In genomic region chr17:3865166-3865565, GRCh38 we compare ENCODE assay signal across 15 cellular contexts. TPM values are rescaled to one million over a fixed set of nuclear protein-coding genes. Genes with fewer than 3 reads are reported as not detected.
A peak's percentile ranks its signal among the peaks of the same experiment; 100 is the strongest.
DNase-seq lines count a peak whose midpoint lies in the region; ATAC-seq and TF ChIP-seq lines count a peak whose summit lies in the region.
"Had no signal": no experiment of that assay in that cellular context is flagged by ENCODE, and none has a peak within 500 bp of the region (broad histone marks: within the 10 kb centered on the region; RNA-seq: fewer than 3 reads in every experiment).

No MANE protein-coding gene starts in this region.

- no peaks in the 10 kb centered on the region for H3K27me3 Mint-ChIP-seq in activated T-helper 2 cell treated with anti-CD3 and anti-CD28 coated beads, Interferon-gamma antibody, Interleukin-2, Interleukin-4, amounts not matched to agents 10 μg/mL and 5 μg/mL and 100 μg/mL, durations not matched to agents 14 hours and 24 hours and 36 hours (ENCODE audit: low read depth)
- H3K27me3 Mint-ChIP-seq: activated CD4-positive, alpha-beta memory T cell treated with anti-CD3 and anti-CD28 coated beads for 36 hours; activated naive CD4-positive, alpha-beta T cell treated with anti-CD3 and anti-CD28 coated beads, Interleukin-2, amount 10 ng/mL, durations not matched to agents 7 days and 5 days had no signal

- H3K9me2 ChIP-seq in OCI-LY7 (ENCODE audit: insufficient read depth, low read length), result no peaks in the 10 kb centered on the region

- TF ChIP-seq POLR2A in right lobe of liver (IDR thresholded peaks at IDR 0.05), result no peak
- TF ChIP-seq POLR2A in vagina (IDR thresholded peaks at IDR 0.05), result no peak

- H3K9me3 ChIP-seq in left ventricle myocardium inferior (replicated peaks), result no peaks in the 10 kb centered on the region
- no peaks in the 10 kb centered on the region for H3K9me3 ChIP-seq in right lobe of liver
- no peaks in the 10 kb centered on the region for H3K9me3 ChIP-seq in vagina
- H3K9me3 ChIP-seq in OCI-LY7 (ENCODE audit: low read length), result no peaks in the 10 kb centered on the region

- H3K4me2 ChIP-seq in OCI-LY7 (ENCODE audit: low read length), result no peak overlapping the region
- H3K4me2 ChIP-seq: KMS-11 had no signal

- no peak overlapping the region for H3K4me3 ChIP-seq in left ventricle myocardium inferior
- no peak overlapping the region for H3K4me3 ChIP-seq in astrocyte of the spinal cord (ENCODE audit: low read depth, low read length)
- H3K4me3 ChIP-seq in right lobe of liver, result no peak overlapping the region
- no peak overlapping the region for H3K4me3 ChIP-seq in vagina
- no peak overlapping the region for H3K4me3 ChIP-seq in OCI-LY7 (ENCODE audit: low read depth, low read length, poor library complexity, severe bottlenecking)
- H3K4me3 ChIP-seq: coronary artery had no signal

- DNase-seq in left cardiac atrium, result peak; percentile 65
- no peak for DNase-seq in left ventricle myocardium inferior
- DNase-seq in astrocyte of the spinal cord (ENCODE audit: low read depth, low spot score), result peak; percentile 70
- no peak for DNase-seq in right lobe of liver
- DNase-seq in vagina (ENCODE audit: extremely low spot score in 2 of 2), result no peak
- DNase-seq in activated T-helper 2 cell treated with anti-CD3 and anti-CD28 coated beads, Interferon-gamma antibody, Interleukin-2, Interleukin-4, amounts not matched to agents 10 μg/mL and 5 μg/mL and 100 μg/mL, durations not matched to agents 14 hours and 24 hours and 36 hours (ENCODE audit: low spot score), result no peak
- DNase-seq in GF-D8 (lab: John Stamatoyannopoulos, UW), result no peak
- no peak for DNase-seq in OCI-LY7 (ENCODE audit: low spot score)
- DNase-seq: activated CD4-positive, alpha-beta memory T cell treated with anti-CD3 and anti-CD28 coated beads for 36 hours; activated naive CD4-positive, alpha-beta T cell treated with anti-CD3 and anti-CD28 coated beads, Interleukin-2, amount 10 ng/mL, durations not matched to agents 7 days and 5 days; immature natural killer cell had no signal

- ATAC-seq in left cardiac atrium (peak in 1 of 2 donors; percentile 56), right lobe of liver (peak in 3 of 4 donors; percentile 7 to 41 (median 7))

- H3K36me3 ChIP-seq in left ventricle myocardium inferior (peaks cover 11% of the 10 kb centered on the region), right lobe of liver (no peaks in the 10 kb centered on the region), vagina (peaks cover 0 to 9% of the 10 kb centered on the region in 2 donors), OCI-LY7 (ENCODE audit: insufficient read depth, low read length) (no peaks in the 10 kb centered on the region)

- no peak overlapping the region for H2AFZ ChIP-seq in OCI-LY7 (ENCODE audit: low read length)

- H4K20me1 ChIP-seq in OCI-LY7 (ENCODE audit: insufficient read depth, low read length), result no peaks in the 10 kb centered on the region

- H3K79me2 ChIP-seq in OCI-LY7 (ENCODE audit: insufficient read depth, low read depth, low read length), result no peaks in the 10 kb centered on the region

- H3K27me3 ChIP-seq in left ventricle myocardium inferior (ENCODE audit: low read depth) (no peaks in the 10 kb centered on the region), right lobe of liver (no peaks in the 10 kb centered on the region), vagina (no peaks in the 10 kb centered on the region)

- no peak overlapping the region for H3K4me3 Mint-ChIP-seq in activated T-helper 2 cell treated with anti-CD3 and anti-CD28 coated beads, Interferon-gamma antibody, Interleukin-2, Interleukin-4, amounts not matched to agents 10 μg/mL and 5 μg/mL and 100 μg/mL, durations not matched to agents 14 hours and 24 hours and 36 hours (ENCODE audit: low read depth)
- H3K4me3 Mint-ChIP-seq: activated CD4-positive, alpha-beta memory T cell treated with anti-CD3 and anti-CD28 coated beads for 36 hours; activated naive CD4-positive, alpha-beta T cell treated with anti-CD3 and anti-CD28 coated beads, Interleukin-2, amount 10 ng/mL, durations not matched to agents 7 days and 5 days; immature natural killer cell; T-helper 1 cell treated with Interleukin-12 subunit alpha and Interleukin-12 subunit beta and Interleukin-4 antibody, amounts not matched to agents 30 μg/mL and 1 μg/mL, for 36 hours had no signal

- no TSS peak for BruUV-seq in OCI-LY7 (replicated peaks; lab: Mats Ljungman, UMichigan)

- no peaks in the 10 kb centered on the region for H3K36me3 Mint-ChIP-seq in activated T-helper 2 cell treated with anti-CD3 and anti-CD28 coated beads, Interferon-gamma antibody, Interleukin-2, Interleukin-4, amounts not matched to agents 10 μg/mL and 5 μg/mL and 100 μg/mL, durations not matched to agents 14 hours and 24 hours and 36 hours (ENCODE audit: low read depth)
- H3K36me3 Mint-ChIP-seq: activated naive CD4-positive, alpha-beta T cell treated with anti-CD3 and anti-CD28 coated beads, Interleukin-2, amount 10 ng/mL, durations not matched to agents 7 days and 5 days; immature natural killer cell had no signal

- H3K27ac Mint-ChIP-seq in activated T-helper 2 cell treated with anti-CD3 and anti-CD28 coated beads, Interferon-gamma antibody, Interleukin-2, Interleukin-4, amounts not matched to agents 10 μg/mL and 5 μg/mL and 100 μg/mL, durations not matched to agents 14 hours and 24 hours and 36 hours, result no peak overlapping the region
- H3K27ac Mint-ChIP-seq: activated CD4-positive, alpha-beta memory T cell treated with anti-CD3 and anti-CD28 coated beads for 36 hours; activated naive CD4-positive, alpha-beta T cell treated with anti-CD3 and anti-CD28 coated beads, Interleukin-2, amount 10 ng/mL, durations not matched to agents 7 days and 5 days; T-helper 1 cell treated with Interleukin-12 subunit alpha and Interleukin-12 subunit beta and Interleukin-4 antibody, amounts not matched to agents 30 μg/mL and 1 μg/mL, for 36 hours had no signal

- H3K27ac ChIP-seq in left ventricle myocardium inferior (replicated peaks) (no peak overlapping the region), right lobe of liver (no peak overlapping the region), vagina (peak overlapping the region; percentile 49), OCI-LY7 (ENCODE audit: low read depth, low read length, poor library complexity, severe bottlenecking) (no peak overlapping the region)
- H3K27ac ChIP-seq: KMS-11 had no signal

- intact Hi-C loops in left cardiac atrium (cut with DNase I) (loop anchor here (10.0 kb wide), 2 partner anchors 50 to 140 kb away; partner anchors contain the start of gene P2RX1 (in 1 of the 2)), left ventricle myocardium inferior (cut with micrococcal nuclease) (loop anchor here (10.0 kb wide), 1 partner anchor 140 kb away; no protein-coding TSS in a partner anchor), right lobe of liver (cut with DNase I) (no loop called here), vagina (cut with DNase I) (loop anchor here (5.0 kb wide), 1 partner anchor 142 kb away; no protein-coding TSS in a partner anchor), OCI-LY7 (cut with micrococcal nuclease; ENCODE audit: unreplicated experiment) (no loop called here)
- intact Hi-C loops in activated T-helper 2 cell treated with anti-CD3 and anti-CD28 coated beads, Interferon-gamma antibody, Interleukin-2, Interleukin-4, amounts not matched to agents 10 μg/mL and 5 μg/mL and 100 μg/mL, durations not matched to agents 14 hours and 24 hours and 36 hours (cut with micrococcal nuclease), result no loop called here

- WGBS in right lobe of liver (ENCODE audit: insufficient coverage, low coverage, low lambda C conversion rate, missing lambda C conversion rate), result 67% methylated on average over 1 of the region's 8 CpGs

- no peaks in the 10 kb centered on the region for H3K4me1 Mint-ChIP-seq in activated T-helper 2 cell treated with anti-CD3 and anti-CD28 coated beads, Interferon-gamma antibody, Interleukin-2, Interleukin-4, amounts not matched to agents 10 μg/mL and 5 μg/mL and 100 μg/mL, durations not matched to agents 14 hours and 24 hours and 36 hours (ENCODE audit: low read depth)
- H3K4me1 Mint-ChIP-seq: activated naive CD4-positive, alpha-beta T cell treated with anti-CD3 and anti-CD28 coated beads, Interleukin-2, amount 10 ng/mL, durations not matched to agents 7 days and 5 days had no signal

- H3K9me3 Mint-ChIP-seq in activated T-helper 2 cell treated with anti-CD3 and anti-CD28 coated beads, Interferon-gamma antibody, Interleukin-2, Interleukin-4, amounts not matched to agents 10 μg/mL and 5 μg/mL and 100 μg/mL, durations not matched to agents 14 hours and 24 hours and 36 hours, result no peaks in the 10 kb centered on the region
- H3K9me3 Mint-ChIP-seq: activated CD4-positive, alpha-beta memory T cell treated with anti-CD3 and anti-CD28 coated beads for 36 hours; activated naive CD4-positive, alpha-beta T cell treated with anti-CD3 and anti-CD28 coated beads, Interleukin-2, amount 10 ng/mL, durations not matched to agents 7 days and 5 days; immature natural killer cell; T-helper 1 cell treated with Interleukin-12 subunit alpha and Interleukin-12 subunit beta and Interleukin-4 antibody, amounts not matched to agents 30 μg/mL and 1 μg/mL, for 36 hours had no signal

- peaks cover 12% of the 10 kb centered on the region for H3K4me1 ChIP-seq in left ventricle myocardium inferior
- no peaks in the 10 kb centered on the region for H3K4me1 ChIP-seq in right lobe of liver
- peaks cover 9% of the 10 kb centered on the region for H3K4me1 ChIP-seq in vagina
- H3K4me1 ChIP-seq in OCI-LY7 (ENCODE audit: insufficient read depth, low read length, poor library complexity, severe bottlenecking), result no peaks in the 10 kb centered on the region

- in situ Hi-C loops in astrocyte of the spinal cord (cut with HindIII; ENCODE audit: low sequenced_read_pairs), result no loop called here

- POLR2A ChIA-PET in OCI-LY7 (lab: Charles Lee), result interaction anchor here (0.7 kb wide), 1 partner anchor 68 kb away, joined by 5 read pairs; no protein-coding TSS in a partner anchor

- TF ChIP-seq CTCF in left ventricle myocardium inferior (IDR thresholded peaks at IDR 0.05; ENCODE audit: borderline replicate concordance) (no peak), astrocyte of the spinal cord (IDR thresholded peaks at IDR 0.05; ENCODE audit: low read depth, low read length) (no peak), right lobe of liver (IDR thresholded peaks at IDR 0.05) (no peak), vagina (IDR thresholded peaks at IDR 0.05) (no peak), OCI-LY7 (conservative IDR thresholded peaks at IDR 0.05; ENCODE audit: low read length) (no peak)

- CTCF ChIA-PET in OCI-LY7 (lab: Charles Lee; ENCODE audit: unreplicated experiment), result no interaction called here

RNA-seq across cellular contexts. Expression of gene NCBP3, which starts 19.1 kb away (rescaled TPM):
- total RNA-seq in left cardiac atrium, result 10 to 100 TPM; 16.3 to 24.4 TPM
- 18.2 TPM for total RNA-seq in left ventricle myocardium inferior
- total RNA-seq in right lobe of liver, result 10 to 100 TPM in 4 of 6 experiments, 1 to 10 TPM in 2; 8.6 to 15.1 (median 10.5) TPM
- total RNA-seq in vagina, result 20.6 TPM
- 49.2 and 57.2 TPM in 2 replicates for total RNA-seq in activated T-helper 2 cell treated with anti-CD3 and anti-CD28 coated beads, Interferon-gamma antibody, Interleukin-2, Interleukin-4, amounts not matched to agents 10 μg/mL and 5 μg/mL and 100 μg/mL, durations not matched to agents 14 hours and 24 hours and 36 hours
- total RNA-seq in OCI-LY7 (2014; rRNA removed; shearing (Covaris generic)), result 24.5 and 56.5 TPM in 2 replicates
- 45.7 and 47.8 TPM in 2 replicates for total RNA-seq in OCI-LY7 (2022)

RNA-seq across cellular contexts. Expression of gene CAMKK1, which starts 27.7 kb away (rescaled TPM):
- total RNA-seq in left cardiac atrium (1 to 10 TPM; 4.1 to 5.1 TPM), left ventricle myocardium inferior (5.5 TPM), right lobe of liver (1 to 10 TPM in 2 of 6 experiments, under 1 TPM in 4; 0.35 to 1.1 (median 0.47) TPM), vagina (12.0 TPM), OCI-LY7 (2022) (2.7 and 3.5 TPM in 2 replicates)
- 6.5 and 6.6 TPM in 2 replicates for total RNA-seq in activated T-helper 2 cell treated with anti-CD3 and anti-CD28 coated beads, Interferon-gamma antibody, Interleukin-2, Interleukin-4, amounts not matched to agents 10 μg/mL and 5 μg/mL and 100 μg/mL, durations not matched to agents 14 hours and 24 hours and 36 hours
- 2.6 and 2.7 TPM in 2 replicates for total RNA-seq in OCI-LY7 (2014; rRNA removed; shearing (Covaris generic))

RNA-seq across cellular contexts. Expression of gene P2RX1, which starts 51.1 kb away (rescaled TPM):
- total RNA-seq in left cardiac atrium, result 1 to 10 TPM in 1 of 2 donors, under 1 TPM in 1; 0.62 to 3.5 TPM
- total RNA-seq in left ventricle myocardium inferior, result 0.55 TPM
- under 1 TPM in 5 of 6 experiments, not detected in 1; 0.50 to 0.78 (median 0.58) TPM for total RNA-seq in right lobe of liver
- 4.2 TPM for total RNA-seq in vagina
- total RNA-seq in activated T-helper 2 cell treated with anti-CD3 and anti-CD28 coated beads, Interferon-gamma antibody, Interleukin-2, Interleukin-4, amounts not matched to agents 10 μg/mL and 5 μg/mL and 100 μg/mL, durations not matched to agents 14 hours and 24 hours and 36 hours, result 4.0 and 4.1 TPM in 2 replicates
- total RNA-seq in OCI-LY7 (2014; rRNA removed; shearing (Covaris generic)), result 0.41 and 0.69 TPM in 2 replicates
- total RNA-seq in OCI-LY7 (2022), result 3.3 and 4.5 TPM in 2 replicates
- total RNA-seq: G401 had no signal

Comparison
In these comparisons a context has a peak if more than half of its experiments do, and no peak if none do; other contexts are left out.
1. DNase-seq: peak in left cardiac atrium (single experiment) and astrocyte of the spinal cord (single experiment); none in left ventricle myocardium inferior (single experiment), right lobe of liver (0 of 3), vagina (0 of 2), activated T-helper 2 cell treated with anti-CD3 and anti-CD28 coated beads, Interferon-gamma antibody, Interleukin-2, Interleukin-4, amounts not matched to agents 10 μg/mL and 5 μg/mL and 100 μg/mL, durations not matched to agents 14 hours and 24 hours and 36 hours (single experiment), GF-D8 (single experiment) and OCI-LY7 (single experiment).
2. intact Hi-C loops: an anchor here in left cardiac atrium (10.0 kb wide), left ventricle myocardium inferior (10.0 kb wide) and vagina (5.0 kb wide); none called in right lobe of liver, activated T-helper 2 cell treated with anti-CD3 and anti-CD28 coated beads, Interferon-gamma antibody, Interleukin-2, Interleukin-4, amounts not matched to agents 10 μg/mL and 5 μg/mL and 100 μg/mL, durations not matched to agents 14 hours and 24 hours and 36 hours and OCI-LY7.